Comparison of ENCODE assay signal across 8 cellular contexts in genomic region chr9:135907006-135907434, GRCh38. TPM values are rescaled to one million over a fixed set of nuclear protein-coding genes. Genes with fewer than 3 reads are reported as not detected.
DNase-seq lines count a peak whose midpoint lies in the region; TF ChIP-seq lines count a peak whose summit lies in the region.

No MANE protein-coding gene starts in this region.

- no peaks in the 10 kb centered on the region for H4K20me1 ChIP-seq in H9 (ENCODE audit: control insufficient read depth, insufficient read depth, insufficient read length)
- no peaks in the 10 kb centered on the region for H4K20me1 ChIP-seq in OCI-LY1 (ENCODE audit: insufficient read depth, low read length)

- peak overlapping the region; percentile 99 for H3K4me2 ChIP-seq in H9 (ENCODE audit: insufficient read depth, insufficient read length, low read length)
- peak overlapping the region; percentile 41; the same call in 1 of the 2 replicates for H3K4me2 ChIP-seq in OCI-LY1 (ENCODE audit: low read length)

- H2BK12ac ChIP-seq in H9 (ENCODE audit: insufficient read length, low read depth, low read length): no peak overlapping the region

- H3K9me3 Mint-ChIP-seq in activated CD4-positive, alpha-beta T cell treated with anti-CD3 and anti-CD28 coated beads, Interleukin-2, amount 10 ng/mL, durations not matched to agents 24 days and 14 days: peaks cover 11% of the 10 kb centered on the region
- H3K9me3 Mint-ChIP-seq in H9: peaks cover 6 to 25% of the 10 kb centered on the region in 2 experiments

- H3K36me3 Mint-ChIP-seq in activated CD4-positive, alpha-beta T cell treated with anti-CD3 and anti-CD28 coated beads, Interleukin-2, amount 10 ng/mL, durations not matched to agents 24 days and 14 days (ENCODE audit: low read depth): peaks cover 57% of the 10 kb centered on the region
- H3K36me3 Mint-ChIP-seq in H9 (ENCODE audit: insufficient read depth in 1 of 3, low read depth in 3 of 3): peaks cover 37 to 54% (median 53%) of the 10 kb centered on the region in 3 experiments

- H3K36me3 ChIP-seq in OCI-LY1 (ENCODE audit: insufficient read depth, low read length) (peaks cover 50% of the 10 kb centered on the region), skeletal muscle tissue (ENCODE audit: control insufficient read depth in 3 of 3, insufficient read depth in 3 of 3, low read length in 3 of 3) (peaks cover 9 to 11% (median 11%) of the 10 kb centered on the region in 3 donors)

- no peak overlapping the region for H2BK15ac ChIP-seq in H9 (ENCODE audit: low read depth, low read length)

- no peak overlapping the region for H3K4ac ChIP-seq in H9 (ENCODE audit: low read depth, low read length)

- H4K5ac ChIP-seq in H9 (ENCODE audit: insufficient read length, low read depth, low read length): no peak overlapping the region

- H3K23ac ChIP-seq in H9 (ENCODE audit: insufficient read length, low read depth, low read length): no peak overlapping the region

- no peak overlapping the region for H3K27ac ChIP-seq in H9 (ENCODE audit: insufficient read length, low read depth, low read length)
- H3K27ac ChIP-seq in OCI-LY1 (ENCODE audit: low read depth, low read length, poor library complexity, severe bottlenecking): no peak overlapping the region
- no peak overlapping the region for H3K27ac ChIP-seq in skeletal muscle tissue (ENCODE audit: low read depth, low read length)

- peak overlapping the region; percentile 65 for H3K9ac ChIP-seq in H9 (ENCODE audit: extremely low read depth, insufficient read length, low read length)
- H3K9ac ChIP-seq in OCI-LY1 (ENCODE audit: low read length): no peak overlapping the region; the same call in 1 of the 2 replicates
- H3K9ac ChIP-seq in skeletal muscle tissue (ENCODE audit: low read depth in 1 of 3, low read length in 3 of 3): peak overlapping the region in 1 of 3 donors; percentile 81

- H3K4me3 Mint-ChIP-seq in activated CD4-positive, alpha-beta T cell treated with anti-CD3 and anti-CD28 coated beads, Interleukin-2, amount 10 ng/mL, durations not matched to agents 24 days and 14 days: peak overlapping the region; percentile 28
- peak overlapping the region; percentile 54 to 59; a peak in 4 of 5 replicates for H3K4me3 Mint-ChIP-seq in H9

- no peak overlapping the region for H3T11ph ChIP-seq in H9 (ENCODE audit: low read length)

- no peak for DNase-seq in activated CD4-positive, alpha-beta T cell treated with anti-CD3 and anti-CD28 coated beads, Interleukin-2, amount 10 ng/mL, durations not matched to agents 24 days and 14 days
- no peak for DNase-seq in activated CD4-positive, alpha-beta T cell treated with anti-CD3 and anti-CD28 coated beads, Interleukin-2, amount 50 U/mL, for 48 hours
- DNase-seq in H9 (no peak), fibroblast of pulmonary artery (ENCODE audit: low read depth) (peak; percentile 45), T-helper 2 cell (no peak), SHP77 treated with DMSO at 0.1 percent for 48 hours (lab: John Stamatoyannopoulos, UW) (no peak)

- peaks cover 14% of the 10 kb centered on the region for H3K23me2 ChIP-seq in H9 (ENCODE audit: insufficient read length, low read depth, low read length, poor library complexity, severe bottlenecking)

- H3K18ac ChIP-seq in H9 (ENCODE audit: insufficient read length, low read depth, low read length): no peak overlapping the region

- no peaks in the 10 kb centered on the region; the same call in 1 of the 2 replicates for H3F3A ChIP-seq in OCI-LY1 (ENCODE audit: insufficient read depth, low read length)

- H2BK5ac ChIP-seq in H9 (ENCODE audit: insufficient read length, low read length): no peak overlapping the region

- no peak overlapping the region for H2BK20ac ChIP-seq in H9 (ENCODE audit: low read depth, low read length, poor library complexity, severe bottlenecking)

- peaks cover 36% of the 10 kb centered on the region for H3K4me1 Mint-ChIP-seq in activated CD4-positive, alpha-beta T cell treated with anti-CD3 and anti-CD28 coated beads, Interleukin-2, amount 10 ng/mL, durations not matched to agents 24 days and 14 days
- H3K4me1 Mint-ChIP-seq in H9: peaks cover 39 to 50% of the 10 kb centered on the region in 2 experiments

- H3K4me1 ChIP-seq in H9 (ENCODE audit: insufficient read depth, low read length) (no peaks in the 10 kb centered on the region; the same call in 1 of the 2 replicates), OCI-LY1 (ENCODE audit: insufficient read depth, low read length, severe bottlenecking) (peaks cover 33% of the 10 kb centered on the region), skeletal muscle tissue (ENCODE audit: control insufficient read depth in 3 of 3, insufficient read depth in 3 of 3, low read length in 3 of 3) (peaks cover 44 to 58% (median 53%) of the 10 kb centered on the region in 3 donors)

- no peak overlapping the region for H2AFZ ChIP-seq in H9 (ENCODE audit: low read length)
- H2AFZ ChIP-seq in OCI-LY1 (ENCODE audit: low read length): no peak overlapping the region

- H3K4me3 ChIP-seq in OCI-LY1 (ENCODE audit: low read depth, low read length, poor library complexity, severe bottlenecking): peak overlapping the region; percentile 73
- peak overlapping the region; percentile 46 for H3K4me3 ChIP-seq in fibroblast of pulmonary artery (replicated peaks; ENCODE audit: low read depth, low read length)
- H3K4me3 ChIP-seq in skeletal muscle tissue (ENCODE audit: low read length in 3 of 3): peak overlapping the region in 2 of 3 donors; percentile 68 to 72

- H4K8ac ChIP-seq in H9 (replicated peaks; ENCODE audit: insufficient read length, low read depth, low read length): no peak overlapping the region

- TF ChIP-seq CTCF in H9 (conservative IDR thresholded peaks at IDR 0.05) (no peak), OCI-LY1 (IDR thresholded peaks at IDR 0.05; ENCODE audit: low read length) (no peak), fibroblast of pulmonary artery (IDR thresholded peaks at IDR 0.05; ENCODE audit: low read length, missing control alignments) (no peak)

- no peak overlapping the region for H2BK120ac ChIP-seq in H9 (ENCODE audit: low read depth, low read length, poor library complexity, severe bottlenecking)

- H3K27me3 Mint-ChIP-seq in activated CD4-positive, alpha-beta T cell treated with anti-CD3 and anti-CD28 coated beads, Interleukin-2, amount 10 ng/mL, durations not matched to agents 24 days and 14 days: no peaks in the 10 kb centered on the region
- H3K27me3 Mint-ChIP-seq in H9 (ENCODE audit: low read depth): peaks cover 13% of the 10 kb centered on the region

- H2AK5ac ChIP-seq in H9 (ENCODE audit: insufficient read length, low read length): no peak overlapping the region

- no peak overlapping the region for H4K91ac ChIP-seq in H9 (ENCODE audit: insufficient read length, low read depth, low read length)

- H3K27me3 ChIP-seq in H9 (ENCODE audit: insufficient read depth, low read length): no peaks in the 10 kb centered on the region; the same call in 1 of the 2 replicates
- no peaks in the 10 kb centered on the region for H3K27me3 ChIP-seq in OCI-LY1 (ENCODE audit: insufficient read depth, low read length)
- H3K27me3 ChIP-seq in skeletal muscle tissue (ENCODE audit: control insufficient read depth in 3 of 3, insufficient read depth in 3 of 3, low read length in 3 of 3): no peaks in the 10 kb centered on the region

- H3K56ac ChIP-seq in H9 (ENCODE audit: insufficient read length, low read depth, low read length): no peak overlapping the region

- H3K79me1 ChIP-seq in H9 (ENCODE audit: insufficient read depth, low read depth, low read length, poor library complexity, severe bottlenecking): peaks cover 3% of the 10 kb centered on the region

- H3K9me2 ChIP-seq in OCI-LY1 (ENCODE audit: low read depth, low read length): no peaks in the 10 kb centered on the region

- no CpG with 5 or more reads among the region's 70 CpGs for WGBS in H9 (ENCODE audit: extremely low coverage, insufficient read length, low lambda C conversion rate)

- H3K14ac ChIP-seq in H9 (ENCODE audit: insufficient read depth, low read length): peak overlapping the region; percentile 87

- H3K9me3 ChIP-seq in H9 (ENCODE audit: control insufficient read depth, low read depth, low read length) (no peaks in the 10 kb centered on the region), OCI-LY1 (ENCODE audit: low read length) (peaks cover 4% of the 10 kb centered on the region; the same call in 1 of the 2 replicates), skeletal muscle tissue (ENCODE audit: control insufficient read depth in 3 of 3, low read length in 3 of 3) (no peaks in the 10 kb centered on the region)

- H3K79me2 ChIP-seq in H9 (ENCODE audit: insufficient read depth, low read length): peaks cover 44% of the 10 kb centered on the region; the same call in 1 of the 2 replicates
- 0 out of 2 replicates have a peak, but pooled peaks cover 2% of the 10 kb centered on the region for H3K79me2 ChIP-seq in OCI-LY1 (ENCODE audit: insufficient read depth, low read length)

- no peak overlapping the region for H3K27ac Mint-ChIP-seq in activated CD4-positive, alpha-beta T cell treated with anti-CD3 and anti-CD28 coated beads, Interleukin-2, amount 10 ng/mL, durations not matched to agents 24 days and 14 days
- no peak overlapping the region for H3K27ac Mint-ChIP-seq in H9

- intact Hi-C loops in activated CD4-positive, alpha-beta T cell treated with anti-CD3 and anti-CD28 coated beads, Interleukin-2, amount 10 ng/mL, durations not matched to agents 24 days and 14 days (cut with micrococcal nuclease): loop anchor here (1.0 to 2.0 kb wide), 2 partner anchors 18 to 54 kb away; partner anchors contain the start of gene UBAC1

RNA-seq across cellular contexts. Expression of gene CAMSAP1, which starts 0.3 kb away (rescaled TPM):
- total RNA-seq in activated CD4-positive, alpha-beta T cell treated with anti-CD3 and anti-CD28 coated beads, Interleukin-2, amount 10 ng/mL, durations not matched to agents 24 days and 14 days: 45.2 and 49.9 TPM in 2 replicates
- total RNA-seq in H9 (2021): 43.6 and 52.7 TPM in 2 replicates
- total RNA-seq in skeletal muscle tissue: 31.3 TPM

RNA-seq across cellular contexts. Expression of gene UBAC1, which starts 54.2 kb away (rescaled TPM):
- 43.2 and 47.7 TPM in 2 replicates for total RNA-seq in activated CD4-positive, alpha-beta T cell treated with anti-CD3 and anti-CD28 coated beads, Interleukin-2, amount 10 ng/mL, durations not matched to agents 24 days and 14 days
- total RNA-seq in H9 (2021) (46.3 and 47.5 TPM in 2 replicates), skeletal muscle tissue (37.6 TPM)
